Comparison of ENCODE assay signal across 8 cellular contexts in the genomic region with DNA sequence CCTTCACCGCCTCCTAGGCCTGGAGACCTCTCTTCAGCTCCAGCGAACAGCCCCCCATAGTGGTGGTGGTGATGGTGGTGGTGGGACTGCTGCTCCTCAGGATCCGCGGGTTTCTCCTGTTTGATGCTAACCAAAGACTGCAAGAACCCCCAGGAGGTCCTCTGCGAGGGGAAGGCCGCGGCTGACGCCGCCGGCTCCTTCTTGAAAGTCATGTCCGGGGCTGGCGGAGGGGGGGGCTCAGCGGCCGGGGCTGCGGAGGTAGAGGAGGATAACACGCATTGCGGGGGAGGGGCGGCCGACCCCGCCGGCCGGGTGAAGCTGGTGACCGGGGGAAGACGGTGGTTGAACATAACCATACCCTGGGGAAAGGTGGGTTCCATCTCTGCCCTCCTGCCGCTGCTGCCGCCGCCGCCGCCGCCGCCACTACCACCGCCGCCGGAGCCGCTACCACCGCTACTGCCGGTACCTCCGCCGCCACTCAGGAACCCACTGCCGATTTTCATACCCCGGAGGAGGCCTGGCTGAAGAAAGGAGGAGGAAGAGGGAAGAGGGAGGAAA. TPM values are rescaled to one million over a fixed set of nuclear protein-coding genes. Genes with fewer than 3 reads are reported as not detected.
A peak's percentile ranks its signal among the peaks of the same experiment; 100 is the strongest.
DNase-seq lines count a peak whose midpoint lies in the region; ATAC-seq and TF ChIP-seq lines count a peak whose summit lies in the region.

No MANE protein-coding gene starts in this region.

- H3K9me3 ChIP-seq in SK-N-MC (ENCODE audit: low read depth, low read length) = no peaks in the 10 kb centered on the region

- peak overlapping the region; percentile 93 to 99 (median 94) for H3K27ac Mint-ChIP-seq in brain

- DNase-seq in SK-N-MC (ENCODE audit: low read depth, low spot score) (no peak), kidney epithelial cell (ENCODE audit: low read depth) (no peak), NCI-H1436 (lab: John Stamatoyannopoulos, UW) (no peak), SIG-M5 (lab: John Stamatoyannopoulos, UW) (no peak)
- peak; percentile 52 for DNase-seq in stimulated activated CD4-positive, alpha-beta T cell treated with anti-CD3 and anti-CD28 coated beads, Interleukin-4, amount 100 ng/mL, for 1 hour

- H3K4me1 Mint-ChIP-seq in brain = peaks cover 62% of the 10 kb centered on the region

- TF ChIP-seq CTCF in brain (conservative IDR thresholded peaks at IDR 0.05) (no peak), kidney epithelial cell (IDR thresholded peaks at IDR 0.05; ENCODE audit: insufficient read depth, low read length, poor library complexity, severe bottlenecking) (no peak)

- peaks cover 0 to 36% (median 20%) of the 10 kb centered on the region in 5 experiments for H3K9me3 Mint-ChIP-seq in brain

- peak overlapping the region; percentile 91 to 96 (median 93) for H3K4me3 Mint-ChIP-seq in brain

- H3K4me3 ChIP-seq in SK-N-MC (peak overlapping the region; percentile 95), kidney epithelial cell (ENCODE audit: low read depth, low read length) (peak overlapping the region; percentile 98)

- H3K27ac ChIP-seq in SK-N-MC = peak overlapping the region; percentile 58; the same call in 1 of the 2 replicates

- peaks cover 54% of the 10 kb centered on the region for H3K36me3 Mint-ChIP-seq in brain

- H3K27me3 ChIP-seq in kidney epithelial cell (ENCODE audit: control insufficient read depth, insufficient read depth, low read length) = no peaks in the 10 kb centered on the region

- H3K9ac ChIP-seq in SK-N-MC (ENCODE audit: insufficient read length) = peak overlapping the region; percentile 92

- H3K36me3 ChIP-seq in SK-N-MC (ENCODE audit: insufficient read depth, low read length) (peaks cover 48% of the 10 kb centered on the region), kidney epithelial cell (ENCODE audit: control insufficient read depth, insufficient read depth, low read length) (no peaks in the 10 kb centered on the region)

- ATAC-seq in GM18502 (IDR thresholded peaks at IDR 0.05; ENCODE audit: poor library complexity, unreplicated experiment) (peak; percentile 28), HG02642 (IDR thresholded peaks at IDR 0.05; ENCODE audit: poor library complexity, unreplicated experiment) (peak; percentile 33)

- peaks cover 32% of the 10 kb centered on the region for H3K27me3 Mint-ChIP-seq in brain

RNA-seq across cellular contexts. Expression of gene ZNF281, which starts 0.6 kb away (rescaled TPM):
- 6.2 TPM for polyA plus RNA-seq in brain (ENCODE audit: insufficient read depth, low read depth, low replicate concordance)
- total RNA-seq in kidney epithelial cell = 25.3 and 27.6 TPM in 2 replicates
